1 cellular context compared by ENCODE assay signal in the genomic region with DNA sequence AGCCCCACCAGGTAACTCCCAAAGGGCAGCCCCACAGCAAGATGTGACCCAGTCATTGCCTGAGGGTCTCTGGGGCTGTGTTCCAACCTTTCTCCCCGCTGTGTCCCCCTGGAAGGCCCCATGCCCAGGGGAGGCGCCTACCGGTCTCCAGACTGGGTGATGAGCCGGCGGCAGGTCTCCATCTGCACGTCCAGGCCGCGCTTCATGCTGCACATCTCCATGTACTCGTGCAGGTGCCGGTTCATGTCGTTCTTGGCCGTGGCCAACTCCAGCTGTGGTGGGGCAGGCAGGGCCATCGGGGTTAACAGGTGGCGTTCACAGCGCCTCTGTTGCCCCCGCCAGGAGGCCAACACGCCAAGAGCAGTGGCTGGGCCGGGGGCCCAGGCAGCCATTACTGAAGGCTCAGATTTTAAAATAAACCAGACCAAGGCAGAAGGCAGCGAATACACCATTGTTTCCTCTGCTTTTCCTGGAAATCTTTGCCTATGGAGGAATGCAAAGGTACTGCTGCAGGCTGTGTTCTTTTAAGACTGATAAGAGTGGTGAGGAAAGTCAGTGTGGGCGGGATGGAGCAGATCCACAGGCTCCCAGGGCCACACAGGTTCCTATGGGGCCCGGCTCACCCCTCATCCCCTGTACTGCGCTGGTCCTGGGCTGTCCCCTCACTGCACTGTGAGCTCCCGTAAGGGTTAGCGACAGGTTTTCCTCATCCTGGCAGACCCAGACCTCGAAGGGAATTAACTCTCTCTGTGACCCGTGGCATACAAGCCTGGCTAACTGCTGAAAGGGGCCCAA.
TF ChIP-seq lines count a peak whose summit lies in the region.

No MANE protein-coding gene starts in this region.

TF ChIP-seq in IMR-90, 13 proteins besides CTCF, POLR2A, EP300 and RAD21:
- TF ChIP-seq, protein P1, sequence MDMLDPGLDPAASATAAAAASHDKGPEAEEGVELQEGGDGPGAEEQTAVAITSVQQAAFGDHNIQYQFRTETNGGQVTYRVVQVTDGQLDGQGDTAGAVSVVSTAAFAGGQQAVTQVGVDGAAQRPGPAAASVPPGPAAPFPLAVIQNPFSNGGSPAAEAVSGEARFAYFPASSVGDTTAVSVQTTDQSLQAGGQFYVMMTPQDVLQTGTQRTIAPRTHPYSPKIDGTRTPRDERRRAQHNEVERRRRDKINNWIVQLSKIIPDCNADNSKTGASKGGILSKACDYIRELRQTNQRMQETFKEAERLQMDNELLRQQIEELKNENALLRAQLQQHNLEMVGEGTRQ (IDR thresholded peaks at IDR 0.05; ENCODE audit: low read depth, low read length), result no peak
- TF ChIP-seq, protein P2, sequence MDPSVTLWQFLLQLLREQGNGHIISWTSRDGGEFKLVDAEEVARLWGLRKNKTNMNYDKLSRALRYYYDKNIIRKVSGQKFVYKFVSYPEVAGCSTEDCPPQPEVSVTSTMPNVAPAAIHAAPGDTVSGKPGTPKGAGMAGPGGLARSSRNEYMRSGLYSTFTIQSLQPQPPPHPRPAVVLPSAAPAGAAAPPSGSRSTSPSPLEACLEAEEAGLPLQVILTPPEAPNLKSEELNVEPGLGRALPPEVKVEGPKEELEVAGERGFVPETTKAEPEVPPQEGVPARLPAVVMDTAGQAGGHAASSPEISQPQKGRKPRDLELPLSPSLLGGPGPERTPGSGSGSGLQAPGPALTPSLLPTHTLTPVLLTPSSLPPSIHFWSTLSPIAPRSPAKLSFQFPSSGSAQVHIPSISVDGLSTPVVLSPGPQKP (IDR thresholded peaks at IDR 0.05; ENCODE audit: borderline replicate concordance, low read depth, low read length), result no peak
- TF ChIP-seq MXI1 (IDR thresholded peaks at IDR 0.05; ENCODE audit: borderline replicate concordance, low read depth, low read length) (no peak), MAFK (IDR thresholded peaks at IDR 0.05; ENCODE audit: low read depth, low read length) (no peak), RFX5 (IDR thresholded peaks at IDR 0.05; ENCODE audit: low read depth, low read length) (no peak), SMC3 (IDR thresholded peaks at IDR 0.05; ENCODE audit: low read depth, low read length) (no peak), CEBPB (IDR thresholded peaks at IDR 0.05; ENCODE audit: low read depth, low read length) (no peak), CHD1 (IDR thresholded peaks at IDR 0.05; ENCODE audit: low read depth, low read length) (no peak), NFE2L2 (IDR thresholded peaks at IDR 0.05; ENCODE audit: low read depth, low read length) (no peak), BHLHE40 (IDR thresholded peaks at IDR 0.05; ENCODE audit: low read depth, low read length) (no peak)
